Comparison of ENCODE assay signal across 1 cellular context in the genomic region with DNA sequence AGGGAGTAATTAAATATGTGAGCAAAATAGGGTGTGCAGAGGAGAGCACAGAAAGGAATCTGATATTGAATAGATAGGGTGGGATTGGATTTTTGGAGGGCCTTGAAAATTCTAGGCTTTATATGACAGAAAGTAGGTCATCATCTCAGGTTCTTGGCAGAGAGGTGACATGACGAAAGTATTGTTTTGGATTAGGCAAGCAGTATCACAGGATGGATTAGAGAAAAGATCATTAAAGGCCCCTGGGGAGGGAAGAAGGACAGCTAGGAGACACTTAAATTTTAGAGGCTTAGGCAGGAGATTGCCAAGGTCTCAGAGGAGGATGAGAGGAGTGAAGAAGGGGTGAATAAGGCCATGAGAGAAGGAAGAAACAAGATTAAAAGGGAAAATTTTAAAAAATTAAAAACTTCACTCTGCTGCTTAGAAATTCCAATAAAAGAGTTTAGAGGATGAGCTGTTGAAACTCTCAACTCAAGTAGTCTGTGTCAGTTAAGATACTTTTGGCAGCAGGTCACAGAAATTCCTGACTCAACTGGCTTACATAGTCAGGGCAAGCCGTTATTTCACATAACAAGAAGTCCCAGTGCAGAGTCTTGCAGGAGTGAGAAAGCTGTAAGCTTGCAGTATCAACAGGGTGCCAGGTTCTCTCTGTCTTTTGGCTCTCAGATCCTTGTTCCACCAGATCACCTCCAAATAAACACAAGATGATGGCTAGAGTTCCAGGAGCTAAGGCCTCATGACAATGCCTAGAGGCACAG.
TF ChIP-seq lines count a peak whose summit lies in the region.

No MANE protein-coding gene starts in this region.

TF ChIP-seq in IMR-90, 13 proteins besides CTCF, POLR2A, EP300 and RAD21 (continued from another document):
- TF ChIP-seq MAFK (IDR thresholded peaks at IDR 0.05; ENCODE audit: low read depth, low read length): no peak
- no peak for TF ChIP-seq MXI1 (IDR thresholded peaks at IDR 0.05; ENCODE audit: borderline replicate concordance, low read depth, low read length)
- no peak for TF ChIP-seq MAZ (IDR thresholded peaks at IDR 0.05; ENCODE audit: borderline replicate concordance, low read depth, low read length)
- no peak for TF ChIP-seq NFE2L2 (IDR thresholded peaks at IDR 0.05; ENCODE audit: low read depth, low read length)
- TF ChIP-seq RFX5 (IDR thresholded peaks at IDR 0.05; ENCODE audit: low read depth, low read length): no peak
- TF ChIP-seq, protein P1, sequence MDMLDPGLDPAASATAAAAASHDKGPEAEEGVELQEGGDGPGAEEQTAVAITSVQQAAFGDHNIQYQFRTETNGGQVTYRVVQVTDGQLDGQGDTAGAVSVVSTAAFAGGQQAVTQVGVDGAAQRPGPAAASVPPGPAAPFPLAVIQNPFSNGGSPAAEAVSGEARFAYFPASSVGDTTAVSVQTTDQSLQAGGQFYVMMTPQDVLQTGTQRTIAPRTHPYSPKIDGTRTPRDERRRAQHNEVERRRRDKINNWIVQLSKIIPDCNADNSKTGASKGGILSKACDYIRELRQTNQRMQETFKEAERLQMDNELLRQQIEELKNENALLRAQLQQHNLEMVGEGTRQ (IDR thresholded peaks at IDR 0.05; ENCODE audit: low read depth, low read length): no peak
- TF ChIP-seq FOS (IDR thresholded peaks at IDR 0.05; ENCODE audit: low read depth, low read length): no peak
- TF ChIP-seq BHLHE40 (IDR thresholded peaks at IDR 0.05; ENCODE audit: low read depth, low read length): no peak
- no peak for TF ChIP-seq SMC3 (IDR thresholded peaks at IDR 0.05; ENCODE audit: low read depth, low read length)
- TF ChIP-seq ELK1 (IDR thresholded peaks at IDR 0.05; ENCODE audit: borderline replicate concordance, low read depth, low read length): no peak
- no peak for TF ChIP-seq CHD1 (IDR thresholded peaks at IDR 0.05; ENCODE audit: low read depth, low read length)
- TF ChIP-seq CEBPB (IDR thresholded peaks at IDR 0.05; ENCODE audit: low read depth, low read length): no peak
